8 cellular contexts compared by ENCODE assay signal in the genomic region with DNA sequence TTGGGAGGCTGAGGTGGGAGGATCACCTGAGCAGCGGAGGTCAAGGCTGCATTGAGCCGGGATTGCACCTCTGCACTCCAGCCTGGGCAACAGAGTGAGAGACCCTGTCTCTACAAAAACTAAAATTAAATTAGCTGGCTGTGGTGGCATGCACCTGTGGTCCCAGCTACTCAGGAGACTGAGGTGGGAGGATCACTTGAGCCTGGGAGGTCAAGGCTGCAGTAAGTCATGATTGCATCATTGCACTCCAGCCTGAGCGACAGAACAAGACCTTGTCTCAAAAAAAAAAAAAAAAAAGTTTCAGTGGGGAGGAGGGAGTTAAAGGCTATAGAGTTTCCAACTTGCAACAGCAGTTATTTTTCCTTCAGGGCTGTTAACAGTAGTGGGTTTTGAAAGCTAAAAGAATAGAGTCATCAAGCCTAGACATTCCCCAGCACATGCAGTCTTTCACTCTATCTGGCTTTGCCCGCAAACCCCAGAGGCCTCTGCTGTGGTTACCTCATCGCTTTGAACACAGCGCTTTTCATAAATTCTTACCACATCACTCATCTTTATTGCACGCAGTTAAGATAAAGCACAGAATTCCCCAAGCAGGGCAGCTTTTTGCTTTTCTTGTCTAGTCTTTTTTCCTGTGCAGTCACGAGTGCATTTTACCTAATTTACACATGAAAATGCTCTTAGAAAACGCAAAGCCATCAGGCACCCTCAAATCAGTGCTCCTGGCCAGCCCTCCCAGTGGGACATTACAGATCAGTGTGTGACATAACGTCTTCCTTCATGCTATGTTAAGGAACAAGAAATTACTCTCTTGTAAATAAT. TPM values are rescaled to one million over a fixed set of nuclear protein-coding genes. Genes with fewer than 3 reads are reported as not detected.
A peak's percentile ranks its signal among the peaks of the same experiment; 100 is the strongest.
DNase-seq lines count a peak whose midpoint lies in the region; ATAC-seq lines count a peak whose summit lies in the region.

No MANE protein-coding gene starts in this region.

- H3K27ac Mint-ChIP-seq in activated naive CD8-positive, alpha-beta T cell: peak overlapping the region; percentile 84

- in situ Hi-C loops in SK-MEL-5 (cut with HindIII; ENCODE audit: low pct_unique_long_range_greater_than_20kb, low sequenced_read_pairs): no loop called here

- H3K27me3 Mint-ChIP-seq in activated naive CD8-positive, alpha-beta T cell: peaks cover 53% of the 10 kb centered on the region

- DNase-seq in SK-MEL-5 (ENCODE audit: low read depth, low spot score): peak; percentile 98
- DNase-seq in islet precursor cell: peak; percentile 97
- DNase-seq in stimulated activated CD4-positive, alpha-beta T cell treated with anti-CD3 and anti-CD28 coated beads, TNF-alpha, amount 100 ng/mL, for 4 hours (ENCODE audit: low read depth in 3 of 3): peak; percentile 51 to 78 (median 64)
- no peak for DNase-seq in D341Med (ENCODE audit: low spot score)
- DNase-seq in COLO668 (lab: John Stamatoyannopoulos, UW; ENCODE audit: unreplicated experiment): no peak

- no peaks in the 10 kb centered on the region for H3K36me3 Mint-ChIP-seq in activated naive CD8-positive, alpha-beta T cell

- H3K9me3 Mint-ChIP-seq in activated naive CD8-positive, alpha-beta T cell (ENCODE audit: low read depth): no peaks in the 10 kb centered on the region

- H3K4me3 Mint-ChIP-seq in activated naive CD8-positive, alpha-beta T cell: peak overlapping the region; percentile 50

- ATAC-seq in GM18868 (IDR thresholded peaks at IDR 0.05; ENCODE audit: unreplicated experiment) (peak; percentile 90), HG03097 (IDR thresholded peaks at IDR 0.05; ENCODE audit: low FRiP score, unreplicated experiment) (peak; percentile 65)

- H3K4me1 Mint-ChIP-seq in activated naive CD8-positive, alpha-beta T cell (ENCODE audit: low read depth): peaks cover 38% of the 10 kb centered on the region

RNA-seq across cellular contexts. Expression of gene SLC2A8, which starts 8.7 kb away (rescaled TPM):
- total RNA-seq in SK-MEL-5 (2014; rRNA removed; shearing (Covaris generic)): 4.4 and 10.3 TPM in 2 replicates
- polyA plus RNA-seq in SK-MEL-5 (2015; cell fraction: cytosol; rRNA removed): 8.4 and 8.5 TPM in 2 replicates
- polyA plus RNA-seq in SK-MEL-5 (2015; cell fraction: nucleus; rRNA removed): 30.3 and 30.8 TPM in 2 replicates

RNA-seq across cellular contexts. Expression of gene ZNF79, which starts 35.9 kb away (rescaled TPM):
- total RNA-seq in SK-MEL-5 (2014; rRNA removed; shearing (Covaris generic)): 13.3 and 14.0 TPM in 2 replicates
- polyA plus RNA-seq in SK-MEL-5 (2015; cell fraction: cytosol; rRNA removed): 9.7 and 10.2 TPM in 2 replicates
- polyA plus RNA-seq in SK-MEL-5 (2015; cell fraction: nucleus; rRNA removed): 22.6 and 28.9 TPM in 2 replicates

Comparison
In these comparisons a context has a peak if more than half of its experiments do, and no peak if none do; other contexts are left out.
1. DNase-seq: peak in SK-MEL-5 (single experiment), islet precursor cell (single experiment) and stimulated activated CD4-positive, alpha-beta T cell treated with anti-CD3 and anti-CD28 coated beads, TNF-alpha, amount 100 ng/mL, for 4 hours (3 of 3); none in D341Med (single experiment) and COLO668 (single experiment).